Comparison of ENCODE assay signal across 14 cellular contexts in the genomic region with DNA sequence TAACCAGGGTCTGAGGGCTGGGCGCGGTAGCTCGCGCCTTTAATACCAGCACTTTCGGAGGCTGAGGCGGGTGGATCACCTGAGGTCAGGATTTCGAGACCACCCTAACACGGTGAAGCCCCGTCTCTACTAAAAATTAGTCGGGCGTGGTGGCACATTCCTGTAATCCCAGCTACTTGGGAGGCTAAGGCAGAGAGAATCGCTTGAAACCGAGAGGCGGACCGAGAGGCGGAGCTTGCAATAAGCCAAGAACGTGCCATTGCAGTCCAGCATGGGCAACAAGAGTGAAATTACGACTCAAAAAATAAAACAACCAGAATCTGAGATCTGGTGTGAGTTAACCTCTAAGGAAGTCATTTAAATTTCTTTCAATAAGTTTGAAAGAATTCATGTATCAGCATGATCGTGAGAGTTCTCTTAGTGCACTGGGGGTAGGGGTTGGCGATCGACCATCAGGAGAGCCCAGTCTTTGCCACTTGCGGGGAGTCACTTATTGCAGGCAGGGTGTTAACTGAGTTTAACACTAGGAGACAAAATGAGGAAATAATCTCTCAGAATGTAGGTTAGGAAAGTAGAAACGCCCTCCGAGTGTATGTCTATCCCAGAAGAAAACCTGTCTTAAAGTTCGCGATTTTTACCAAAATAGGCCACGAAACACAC.
DNase-seq lines count a peak whose midpoint lies in the region; ATAC-seq, FAIRE-seq and TF ChIP-seq lines count a peak whose summit lies in the region.
"Had no signal": no experiment of that assay in that cellular context is flagged by ENCODE, and none has a peak within 500 bp of the region (broad histone marks: within the 10 kb centered on the region; RNA-seq: fewer than 3 reads in every experiment).

No MANE protein-coding gene starts in this region.

- peak overlapping the region; percentile 32 for H3K4me2 ChIP-seq in DOHH2 (ENCODE audit: low read length)

- H3K4me1 ChIP-seq in DOHH2 (ENCODE audit: control insufficient read depth, low read length): peaks cover 11% of the 10 kb centered on the region
- H3K4me1 ChIP-seq in naive thymus-derived CD4-positive, alpha-beta T cell (ENCODE audit: control insufficient read depth in 2 of 2, insufficient read depth in 2 of 2, low read length in 2 of 2): no peaks in the 10 kb centered on the region
- H3K4me1 ChIP-seq: psoas muscle, upper lobe of right lung had no signal

- ATAC-seq in effector memory CD8-positive, alpha-beta T cell (replicated peaks): no peak
- ATAC-seq in naive thymus-derived CD4-positive, alpha-beta T cell: no peak
- ATAC-seq: psoas muscle, Right ventricle myocardium inferior, upper lobe of right lung had no signal

- H3K4me3 ChIP-seq in DOHH2 (ENCODE audit: low read length): peak overlapping the region; percentile 11; the same call in 1 of the 2 replicates
- H3K4me3 ChIP-seq in naive thymus-derived CD4-positive, alpha-beta T cell (ENCODE audit: low read length): no peak overlapping the region
- no peak overlapping the region for H3K4me3 ChIP-seq in MG63
- H3K4me3 ChIP-seq: psoas muscle, upper lobe of right lung had no signal

- POLR2A ChIA-PET in naive thymus-derived CD4-positive, alpha-beta T cell (lab: Charles Lee): no interaction called here

- peaks cover 53% of the 10 kb centered on the region for H3K27me3 Mint-ChIP-seq in IgD-negative memory B cell
- peaks cover 68 to 87% of the 10 kb centered on the region in 2 donors for H3K27me3 Mint-ChIP-seq in effector memory CD8-positive, alpha-beta T cell
- peaks cover 68 to 85% (median 79%) of the 10 kb centered on the region in 5 donors for H3K27me3 Mint-ChIP-seq in naive thymus-derived CD4-positive, alpha-beta T cell

- H3K27me3 ChIP-seq in DOHH2 (ENCODE audit: control insufficient read depth, low read length) (peaks cover 21% of the 10 kb centered on the region), MG63 (no peaks in the 10 kb centered on the region)
- peaks cover 12 to 36% of the 10 kb centered on the region in 2 donors for H3K27me3 ChIP-seq in naive thymus-derived CD4-positive, alpha-beta T cell (ENCODE audit: control insufficient read depth in 2 of 2, insufficient read depth in 2 of 2, low read length in 2 of 2)

- no peaks in the 10 kb centered on the region for H3K9me2 ChIP-seq in DOHH2 (replicated peaks; ENCODE audit: control insufficient read depth, low read length)

- H3K27ac ChIP-seq in DOHH2 (ENCODE audit: low read depth, low read length): no peak overlapping the region
- H3K27ac ChIP-seq in naive thymus-derived CD4-positive, alpha-beta T cell (ENCODE audit: low read depth, low read length): no peak overlapping the region
- H3K27ac ChIP-seq: coronary artery, psoas muscle, upper lobe of right lung had no signal

- DNase-seq in effector memory CD8-positive, alpha-beta T cell: no peak
- no peak for DNase-seq in naive thymus-derived CD4-positive, alpha-beta T cell
- DNase-seq in SW480 (ENCODE audit: low spot score) (no peak), urothelium cell line (ENCODE audit: low spot score) (no peak), DMS153 treated with DMSO at 0.1 percent for 48 hours (lab: John Stamatoyannopoulos, UW; ENCODE audit: unreplicated experiment) (no peak), MG63 (no peak)
- DNase-seq: NCI-H2171 treated with DMSO at 0.1 percent for 48 hours, psoas muscle, upper lobe of right lung had no signal

- H3K36me3 Mint-ChIP-seq in IgD-negative memory B cell: no peaks in the 10 kb centered on the region
- H3K36me3 Mint-ChIP-seq in effector memory CD8-positive, alpha-beta T cell (ENCODE audit: insufficient read depth): peaks cover 45% of the 10 kb centered on the region
- H3K36me3 Mint-ChIP-seq in naive thymus-derived CD4-positive, alpha-beta T cell: peaks cover 0 to 20% (median 2%) of the 10 kb centered on the region in 5 donors

- CTCF ChIA-PET in naive thymus-derived CD4-positive, alpha-beta T cell (lab: Charles Lee): no interaction called here

- H3K9me3 Mint-ChIP-seq in IgD-negative memory B cell: peaks cover 0 to 12% (median 4%) of the 10 kb centered on the region in 3 donors
- H3K9me3 Mint-ChIP-seq in effector memory CD8-positive, alpha-beta T cell: no peaks in the 10 kb centered on the region
- peaks cover 0 to 51% (median 20%) of the 10 kb centered on the region in 11 donors for H3K9me3 Mint-ChIP-seq in naive thymus-derived CD4-positive, alpha-beta T cell

- TF ChIP-seq CTCF in DOHH2 (IDR thresholded peaks at IDR 0.05; ENCODE audit: low read depth, low read length, poor library complexity, severe bottlenecking): no peak

- H4K20me1 ChIP-seq in DOHH2 (ENCODE audit: control insufficient read depth, insufficient read depth, low read depth, low read length): no peaks in the 10 kb centered on the region

- peaks cover 3 to 14% (median 7%) of the 10 kb centered on the region in 3 donors for H3K4me1 Mint-ChIP-seq in IgD-negative memory B cell
- peaks cover 0 to 12% of the 10 kb centered on the region in 2 donors for H3K4me1 Mint-ChIP-seq in effector memory CD8-positive, alpha-beta T cell (ENCODE audit: low read depth in 2 of 2)
- H3K4me1 Mint-ChIP-seq in naive thymus-derived CD4-positive, alpha-beta T cell: peaks cover 0 to 27% (median 17%) of the 10 kb centered on the region in 7 donors

- H3K36me3 ChIP-seq in DOHH2 (ENCODE audit: control insufficient read depth, low read length) (no peaks in the 10 kb centered on the region), MG63 (no peaks in the 10 kb centered on the region)
- H3K36me3 ChIP-seq in naive thymus-derived CD4-positive, alpha-beta T cell (ENCODE audit: control insufficient read depth in 2 of 3, insufficient read depth in 3 of 3, low read length in 3 of 3): no peaks in the 10 kb centered on the region
- H3K36me3 ChIP-seq: upper lobe of right lung had no signal

- peak overlapping the region in 2 of 4 donors; percentile 50 to 73 for H3K4me3 Mint-ChIP-seq in IgD-negative memory B cell
- H3K4me3 Mint-ChIP-seq in effector memory CD8-positive, alpha-beta T cell: peak overlapping the region; percentile 19 to 47
- H3K4me3 Mint-ChIP-seq in naive thymus-derived CD4-positive, alpha-beta T cell: peak overlapping the region in 6 of 10 donors; percentile 30 to 77 (median 59)

- intact Hi-C loops in naive thymus-derived CD4-positive, alpha-beta T cell (cut with micrococcal nuclease): loop anchor here (1.0 to 10.0 kb wide), 4 partner anchors 8 to 1135 kb away; no protein-coding TSS in a partner anchor

- H3K27ac Mint-ChIP-seq in IgD-negative memory B cell: peak overlapping the region; percentile 87 to 97 (median 95)
- peak overlapping the region in 1 of 2 donors; percentile 80 for H3K27ac Mint-ChIP-seq in effector memory CD8-positive, alpha-beta T cell
- H3K27ac Mint-ChIP-seq in naive thymus-derived CD4-positive, alpha-beta T cell: peak overlapping the region in 8 of 9 donors; percentile 16 to 88 (median 68)

- peaks cover 6% of the 10 kb centered on the region for H3F3A ChIP-seq in DOHH2 (ENCODE audit: control insufficient read depth, insufficient read depth)

- H3K9me3 ChIP-seq in DOHH2 (ENCODE audit: control insufficient read depth, insufficient read depth, low read length) (no peaks in the 10 kb centered on the region), MG63 (peaks cover 6% of the 10 kb centered on the region; the same call in 1 of the 2 replicates)
- peaks cover 0 to 20% (median 0%) of the 10 kb centered on the region in 3 experiments for H3K9me3 ChIP-seq in naive thymus-derived CD4-positive, alpha-beta T cell (ENCODE audit: control insufficient read depth in 2 of 3, low read length in 3 of 3)
- H3K9me3 ChIP-seq: psoas muscle, upper lobe of right lung had no signal

- no peaks in the 10 kb centered on the region for H3K79me2 ChIP-seq in DOHH2 (ENCODE audit: control insufficient read depth, low read length)

- no peak for FAIRE-seq in urothelium cell line (lab: Jason Lieb, UNC)
- FAIRE-seq: GM18507 had no signal
